Comparison of ENCODE assay signal across 2 cellular contexts in genomic region chr20:10137032-10137431, GRCh38.
TF ChIP-seq lines count a peak whose summit lies in the region.

No MANE protein-coding gene starts in this region.

TF ChIP-seq in GM23338, 12 proteins besides CTCF, POLR2A, EP300 and RAD21 (continued from another document):
- TF ChIP-seq ETS1 (IDR thresholded peaks at IDR 0.05), result no peak
- TF ChIP-seq EZH2phosphoT487 (IDR thresholded peaks at IDR 0.05; ENCODE audit: unreplicated experiment), result no peak
- no peak for TF ChIP-seq JUNB (IDR thresholded peaks at IDR 0.05; ENCODE audit: unreplicated experiment)
- TF ChIP-seq NANOG (IDR thresholded peaks at IDR 0.05; ENCODE audit: borderline replicate concordance), result no peak

TF ChIP-seq in SK-N-SH treated with all-trans-retinoic acid at 6 μM for 48 hours, 23 proteins besides CTCF, POLR2A, EP300 and RAD21 (continued from another document):
- TF ChIP-seq CSRNP3 (CRISPR knock-in tag; IDR thresholded peaks at IDR 0.05), result no peak
- no peak for TF ChIP-seq RARB (CRISPR knock-in tag; IDR thresholded peaks at IDR 0.05)
- no peak for TF ChIP-seq SNAI2 (CRISPR knock-in tag; IDR thresholded peaks at IDR 0.05)
- TF ChIP-seq ZC3H10 (CRISPR knock-in tag; IDR thresholded peaks at IDR 0.05), result no peak
TF ChIP-seq in SK-N-SH treated with all-trans-retinoic acid at 6 μM for 48 hours: peak in this region for 0.
